In genomic region chr4:180852743-180853142, GRCh38 we compare ENCODE assay signal across 20 cellular contexts.
"Had no signal": no experiment of that assay in that cellular context is flagged by ENCODE, and none has a peak within 500 bp of the region (broad histone marks: within the 10 kb centered on the region; RNA-seq: fewer than 3 reads in every experiment).

No MANE protein-coding gene starts in this region.

- H3K27ac Mint-ChIP-seq: effector memory CD8-positive, alpha-beta T cell; naive thymus-derived CD4-positive, alpha-beta T cell; stimulated activated effector memory CD8-positive, alpha-beta T cell treated with anti-CD3 and anti-CD28 coated beads, Interleukin-12 subunit alpha, Interleukin-12 subunit beta, amount 100 ng/mL, for 72 hours had no signal

- ATAC-seq: effector memory CD8-positive, alpha-beta T cell; gastrocnemius medialis; left lobe of liver; naive thymus-derived CD4-positive, alpha-beta T cell; psoas muscle; right lobe of liver; stimulated activated effector memory CD8-positive, alpha-beta T cell treated with anti-CD3 and anti-CD28 coated beads, Interleukin-12 subunit alpha, Interleukin-12 subunit beta, amount 100 ng/mL, for 72 hours; stimulated activated naive CD8-positive, alpha-beta T cell treated with anti-CD3 and anti-CD28 coated beads, Interleukin-15, Interleukin-2, amounts not matched to agents 100 U/mL and 50 U/mL, for 24 hours had no signal

- H3K36me3 ChIP-seq: esophagus muscularis mucosa, gastrocnemius medialis, neutrophil, right lobe of liver, tibial artery, upper lobe of left lung, uterus had no signal

- H3K9me3 ChIP-seq: gastrocnemius medialis, neutrophil, psoas muscle, right lobe of liver, tibial artery, uterus had no signal

- DNase-seq: effector memory CD8-positive, alpha-beta T cell; gastrocnemius medialis; glutamatergic neuron; islet precursor cell; mammary epithelial cell; naive thymus-derived CD4-positive, alpha-beta T cell; psoas muscle; retina; right lobe of liver; stimulated activated CD4-positive, alpha-beta T cell treated with anti-CD3 and anti-CD28 coated beads, Interleukin-4, amount 100 ng/mL, for 1 hour; stimulated activated CD8-positive, alpha-beta memory T cell treated with anti-CD3 and anti-CD28 coated beads, Interleukin-4, amount 100 ng/mL, for 48 hours; stimulated activated naive CD8-positive, alpha-beta T cell treated with anti-CD3 and anti-CD28 coated beads, Interleukin-15, Interleukin-2, amounts not matched to agents 100 U/mL and 50 U/mL, for 24 hours; tibial artery; upper lobe of left lung; uterus had no signal

- H3K27me3 ChIP-seq: esophagus muscularis mucosa, gastrocnemius medialis, neutrophil, right lobe of liver, tibial artery, upper lobe of left lung, uterus had no signal

- H3K4me1 ChIP-seq: esophagus muscularis mucosa, gastrocnemius medialis, psoas muscle, right lobe of liver, tibial artery, upper lobe of left lung, uterus had no signal

- H3K4me3 ChIP-seq: esophagus muscularis mucosa, gastrocnemius medialis, psoas muscle, right lobe of liver, tibial artery, upper lobe of left lung, uterus had no signal

- H3K4me3 Mint-ChIP-seq: effector memory CD8-positive, alpha-beta T cell; naive thymus-derived CD4-positive, alpha-beta T cell; stimulated activated effector memory CD8-positive, alpha-beta T cell treated with anti-CD3 and anti-CD28 coated beads, Interleukin-12 subunit alpha, Interleukin-12 subunit beta, amount 100 ng/mL, for 72 hours had no signal

- H3K4me1 Mint-ChIP-seq: naive thymus-derived CD4-positive, alpha-beta T cell; stimulated activated effector memory CD8-positive, alpha-beta T cell treated with anti-CD3 and anti-CD28 coated beads, Interleukin-12 subunit alpha, Interleukin-12 subunit beta, amount 100 ng/mL, for 72 hours had no signal

- H3K36me3 Mint-ChIP-seq: naive thymus-derived CD4-positive, alpha-beta T cell; stimulated activated effector memory CD8-positive, alpha-beta T cell treated with anti-CD3 and anti-CD28 coated beads, Interleukin-12 subunit alpha, Interleukin-12 subunit beta, amount 100 ng/mL, for 72 hours had no signal

- H3K27ac ChIP-seq: epithelial cell of prostate, esophagus muscularis mucosa, gastrocnemius medialis, neutrophil, psoas muscle, right lobe of liver, tibial artery, upper lobe of left lung, uterus had no signal

- H3K27me3 Mint-ChIP-seq: effector memory CD8-positive, alpha-beta T cell; naive thymus-derived CD4-positive, alpha-beta T cell had no signal
